23 cellular contexts compared by ENCODE assay signal in genomic region chr7:133845005-133845404, GRCh38.
"Had no signal": no experiment of that assay in that cellular context is flagged by ENCODE, and none has a peak within 500 bp of the region (broad histone marks: within the 10 kb centered on the region; RNA-seq: fewer than 3 reads in every experiment).

No MANE protein-coding gene starts in this region.

- H3K4me3 Mint-ChIP-seq: T-cell; T-helper 1 cell treated with Interleukin-12 subunit alpha and Interleukin-12 subunit beta and Interleukin-4 antibody, amounts not matched to agents 30 μg/mL and 1 μg/mL, for 36 hours had no signal

- ATAC-seq: HepG2, T-cell had no signal

- DNase-seq: Karpas-422, KG1, MM.1S, NCI-H1048, NCI-H1105, NCI-H1417, NCI-H1436 treated with DMSO at 0.1 percent for 48 hours, NCI-H1694, NCI-H187 treated with DMSO at 0.1 percent for 48 hours, NCI-H2029 treated with DMSO at 0.1 percent for 48 hours, NCI-H2107, NCI-H226, NCI-H446, NCI-H510A, NCI-H524 treated with DMSO at 0.1 percent for 48 hours, NCI-H82, Right ventricle myocardium superior, RPMI8226, SIG-M5, T-cell had no signal

- H3K9me3 Mint-ChIP-seq: T-helper 1 cell treated with Interleukin-12 subunit alpha and Interleukin-12 subunit beta and Interleukin-4 antibody, amounts not matched to agents 30 μg/mL and 1 μg/mL, for 36 hours had no signal

- FAIRE-seq: HepG2, RCC 7860 had no signal

- H3K27ac Mint-ChIP-seq: T-cell; T-helper 1 cell treated with Interleukin-12 subunit alpha and Interleukin-12 subunit beta and Interleukin-4 antibody, amounts not matched to agents 30 μg/mL and 1 μg/mL, for 36 hours had no signal

- H3K27me3 Mint-ChIP-seq: T-cell had no signal
